Comparison of ENCODE assay signal across 24 cellular contexts in genomic region chr16:75138233-75138632, GRCh38. TPM values are rescaled to one million over a fixed set of nuclear protein-coding genes. Genes with fewer than 3 reads are reported as not detected.
DNase-seq lines count a peak whose midpoint lies in the region; ATAC-seq, FAIRE-seq and TF ChIP-seq lines count a peak whose summit lies in the region.
"Had no signal": no experiment of that assay in that cellular context is flagged by ENCODE, and none has a peak within 500 bp of the region (broad histone marks: within the 10 kb centered on the region; RNA-seq: fewer than 3 reads in every experiment).

No MANE protein-coding gene starts in this region.

- POLR2A ChIA-PET in activated naive CD8-positive, alpha-beta T cell treated with anti-CD3 and anti-CD28 coated beads, Interleukin-2, amount 10 ng/mL, durations not matched to agents 7 days and 5 days (lab: Charles Lee), result no interaction called here
- POLR2A ChIA-PET in H1 (lab: Charles Lee; ENCODE audit: partially characterized antibody), result interaction anchor here (1.0 to 1.3 kb wide), 2 partner anchors 9 to 21 kb away, joined by 3 to 5 read pairs; partner anchors contain the start of gene LDHD

- H3K4me3 ChIP-seq in H1 (ENCODE audit: extremely low read depth in 1 of 4, insufficient read depth in 2 of 4, low read depth in 3 of 4, low read length in 4 of 4) (no peak overlapping the region), mucosa of descending colon (no peak overlapping the region)
- H3K4me3 ChIP-seq: SJSA1 had no signal

- WGBS in H1 (ENCODE audit: extremely low coverage in 1 of 2, insufficient coverage in 1 of 2, insufficient read length in 1 of 2, insufficient replicate concordance in 2 of 2, low coverage in 1 of 2, low lambda C conversion rate in 2 of 2, missing lambda C conversion rate in 1 of 2), 2 experiments, result 93% methylated on average over 8 of the region's 8 CpGs; no CpG with 5 or more reads in 1 of the 2 experiments

- H3K4me1 ChIP-seq in H1 (replicated peaks in 1 of 4; ENCODE audit: control insufficient read depth in 3 of 4, insufficient read depth in 4 of 4, low read length in 3 of 4) (peaks cover 0 to 7% (median 0%) of the 10 kb centered on the region in 4 experiments; a peak in 1 of 7 replicates), mucosa of descending colon (ENCODE audit: low read depth) (peaks cover 8% of the 10 kb centered on the region)

- no peak overlapping the region for H3K4me2 ChIP-seq in H1 (ENCODE audit: insufficient read depth in 1 of 2, low read depth in 2 of 2, low read length in 2 of 2)

- no peak overlapping the region for H3K4ac ChIP-seq in H1 (replicated peaks; ENCODE audit: insufficient read length, low read depth, low read length)

- H3K36me3 ChIP-seq in H1 (ENCODE audit: control insufficient read depth in 2 of 4, insufficient read depth in 4 of 4, low read length in 3 of 4) (no peaks in the 10 kb centered on the region), mucosa of descending colon (ENCODE audit: low read depth) (no peaks in the 10 kb centered on the region)
- H3K36me3 ChIP-seq: SJSA1 had no signal

- peak overlapping the region; percentile 36; the same call in 1 of the 2 replicates for H2BK15ac ChIP-seq in H1 (ENCODE audit: low read length)

- no peak for FAIRE-seq in H1 (lab: Jason Lieb, UNC)
- FAIRE-seq: G401.6, GM18507 had no signal

- peaks cover 5% of the 10 kb centered on the region for H3K4me1 Mint-ChIP-seq in activated naive CD8-positive, alpha-beta T cell treated with anti-CD3 and anti-CD28 coated beads, Interleukin-2, amount 10 ng/mL, durations not matched to agents 7 days and 5 days
- H3K4me1 Mint-ChIP-seq in activated naive CD8-positive, alpha-beta T cell treated with anti-CD3 and anti-CD28 coated beads, Interleukin-2, amount 50 U/mL, for 24 hours, result peaks cover 7% of the 10 kb centered on the region

- CTCF ChIA-PET in H1 (lab: Charles Lee; ENCODE audit: partially characterized antibody), result interaction anchor here (1.0 to 1.4 kb wide), 3 partner anchors 9 to 325 kb away, joined by 3 to 4 read pairs (median 3); no protein-coding TSS in a partner anchor

- H3K23me2 ChIP-seq in H1 (ENCODE audit: low read depth, low read length), result no peaks in the 10 kb centered on the region; the same call in 1 of the 2 replicates

- H3K9me3 ChIP-seq in H1 (ENCODE audit: insufficient read depth in 2 of 2, low read depth in 1 of 2, low read length in 1 of 2) (no peaks in the 10 kb centered on the region), mucosa of descending colon (no peaks in the 10 kb centered on the region)
- H3K9me3 ChIP-seq: SJSA1 had no signal

- H4K20me1 ChIP-seq in H1 (replicated peaks in 1 of 2; ENCODE audit: control insufficient read depth in 1 of 2, insufficient read depth in 2 of 2, low read length in 2 of 2), result no peaks in the 10 kb centered on the region

- no peak overlapping the region for H4K8ac ChIP-seq in H1 (ENCODE audit: extremely low read depth, insufficient read depth, low read length)

- H3K14ac ChIP-seq in H1 (ENCODE audit: insufficient read length), result no peak overlapping the region

- no peak overlapping the region for H2AK5ac ChIP-seq in H1 (ENCODE audit: low read depth, low read length)

- no peaks in the 10 kb centered on the region for H3K79me1 ChIP-seq in H1 (ENCODE audit: low read depth, low read length)

- no peak overlapping the region for H2BK20ac ChIP-seq in H1 (ENCODE audit: low read length)

- no peak for TF ChIP-seq EP300 in H1 (IDR thresholded peaks at IDR 0.05; ENCODE audit: borderline replicate concordance in 1 of 2, low read depth in 2 of 2, low read length in 2 of 2)

- H3K27me3 ChIP-seq in H1 (replicated peaks in 1 of 4; ENCODE audit: control insufficient read depth in 3 of 4, extremely low read depth in 1 of 4, insufficient read depth in 3 of 4, low read length in 3 of 4), result no peaks in the 10 kb centered on the region
- H3K27me3 ChIP-seq: SJSA1 had no signal

- H3K4me3 Mint-ChIP-seq in activated naive CD8-positive, alpha-beta T cell treated with anti-CD3 and anti-CD28 coated beads, Interleukin-2, amount 10 ng/mL, durations not matched to agents 7 days and 5 days, result no peak overlapping the region
- H3K4me3 Mint-ChIP-seq in activated naive CD8-positive, alpha-beta T cell treated with anti-CD3 and anti-CD28 coated beads, Interleukin-2, amount 50 U/mL, for 24 hours, result no peak overlapping the region

- H3K27me3 Mint-ChIP-seq in activated naive CD8-positive, alpha-beta T cell treated with anti-CD3 and anti-CD28 coated beads, Interleukin-2, amount 10 ng/mL, durations not matched to agents 7 days and 5 days, result peaks cover 2% of the 10 kb centered on the region
- H3K27me3 Mint-ChIP-seq in activated naive CD8-positive, alpha-beta T cell treated with anti-CD3 and anti-CD28 coated beads, Interleukin-2, amount 50 U/mL, for 24 hours, result peaks cover 12% of the 10 kb centered on the region

- peak overlapping the region; percentile 61; the same call in 1 of the 2 replicates for H2BK5ac ChIP-seq in H1 (ENCODE audit: low read depth, low read length)

- H3K9me3 Mint-ChIP-seq in activated naive CD8-positive, alpha-beta T cell treated with anti-CD3 and anti-CD28 coated beads, Interleukin-2, amount 10 ng/mL, durations not matched to agents 7 days and 5 days, result peaks cover 2% of the 10 kb centered on the region
- H3K9me3 Mint-ChIP-seq in activated naive CD8-positive, alpha-beta T cell treated with anti-CD3 and anti-CD28 coated beads, Interleukin-2, amount 50 U/mL, for 24 hours, result no peaks in the 10 kb centered on the region

- H4K5ac ChIP-seq in H1 (ENCODE audit: insufficient read length, low read depth, low read length), result no peak overlapping the region

- ATAC-seq in activated naive CD8-positive, alpha-beta T cell treated with anti-CD3 and anti-CD28 coated beads, Interleukin-2, amount 10 ng/mL, durations not matched to agents 7 days and 5 days (ENCODE audit: low read depth), result no peak
- no peak for ATAC-seq in activated naive CD8-positive, alpha-beta T cell treated with anti-CD3 and anti-CD28 coated beads, Interleukin-2, amount 50 U/mL, for 24 hours
- ATAC-seq in mucosa of descending colon (peak; percentile 84), HG03175 (IDR thresholded peaks at IDR 0.05; ENCODE audit: unreplicated experiment) (no peak), esophagus mucosa (no peak)
- ATAC-seq: HCT116 had no signal

- no peak overlapping the region for H3K9ac ChIP-seq in H1 (replicated peaks in 1 of 4; ENCODE audit: extremely low read depth in 1 of 4, low read depth in 3 of 4, low read length in 3 of 4)

- H3K27ac ChIP-seq in H1 (ENCODE audit: low read depth, low read length), result no peak overlapping the region
- H3K27ac ChIP-seq: SJSA1 had no signal

- TF ChIP-seq CTCF in H1 (IDR thresholded peaks at IDR 0.05; ENCODE audit: control extremely low read depth in 1 of 3, insufficient read depth in 1 of 3, low read depth in 1 of 3, low read length in 3 of 3), result no peak
- no peak for TF ChIP-seq CTCF in mucosa of descending colon (IDR thresholded peaks at IDR 0.05)

- DNase-seq in activated naive CD8-positive, alpha-beta T cell treated with anti-CD3 and anti-CD28 coated beads, Interleukin-2, amount 10 ng/mL, durations not matched to agents 7 days and 5 days, result no peak
- no peak for DNase-seq in activated naive CD8-positive, alpha-beta T cell treated with anti-CD3 and anti-CD28 coated beads, Interleukin-2, amount 50 U/mL, for 24 hours
- no peak for DNase-seq in H1 (ENCODE audit: low read depth in 1 of 2, low spot score in 2 of 2)
- DNase-seq in mucosa of descending colon, result peak in 2 of 3 donors; percentile 38 to 52
- no peak for DNase-seq in NCI-H526 (lab: John Stamatoyannopoulos, UW)
- DNase-seq in iPS-NIHi7 (ENCODE audit: extremely low spot score), result no peak
- DNase-seq: 8988T; AML-193; GOT3; KG1; NCI-H1092; NCI-H1436 treated with DMSO at 0.1 percent for 48 hours; NCI-H1930; NCI-H774; NK-92 treated with Interleukin-12 subunit alpha and Interleukin-12 subunit beta, amount 100 ng/mL, for 24 hours had no signal

- H2AFZ ChIP-seq in H1 (ENCODE audit: low read length), result no peak overlapping the region

- H3K27ac Mint-ChIP-seq in activated naive CD8-positive, alpha-beta T cell treated with anti-CD3 and anti-CD28 coated beads, Interleukin-2, amount 10 ng/mL, durations not matched to agents 7 days and 5 days, result peak overlapping the region; percentile 30
- no peak overlapping the region for H3K27ac Mint-ChIP-seq in activated naive CD8-positive, alpha-beta T cell treated with anti-CD3 and anti-CD28 coated beads, Interleukin-2, amount 50 U/mL, for 24 hours
- H3K27ac Mint-ChIP-seq: CD14-positive monocyte had no signal

- H3K56ac ChIP-seq in H1 (replicated peaks; ENCODE audit: insufficient read length, low read depth, low read length), result no peak overlapping the region

- no peak overlapping the region for H2BK120ac ChIP-seq in H1 (replicated peaks; ENCODE audit: low read depth, low read length)

- no peaks in the 10 kb centered on the region for H3K79me2 ChIP-seq in H1 (ENCODE audit: control insufficient read depth in 1 of 2, insufficient read depth in 2 of 2, low read length in 2 of 2)

- H3K36me3 Mint-ChIP-seq in activated naive CD8-positive, alpha-beta T cell treated with anti-CD3 and anti-CD28 coated beads, Interleukin-2, amount 10 ng/mL, durations not matched to agents 7 days and 5 days, result no peaks in the 10 kb centered on the region
- H3K36me3 Mint-ChIP-seq in activated naive CD8-positive, alpha-beta T cell treated with anti-CD3 and anti-CD28 coated beads, Interleukin-2, amount 50 U/mL, for 24 hours (ENCODE audit: low read depth), result no peaks in the 10 kb centered on the region
- H3K36me3 Mint-ChIP-seq: CD14-positive monocyte had no signal

- TF ChIP-seq POLR2A in H1 (IDR thresholded peaks at IDR 0.05; ENCODE audit: control extremely low read depth in 1 of 2, low read depth in 2 of 2, low read length in 2 of 2), result no peak

- no peak overlapping the region for H3K23ac ChIP-seq in H1 (ENCODE audit: insufficient read length)

- H4K91ac ChIP-seq in H1 (replicated peaks; ENCODE audit: insufficient read length, low read length), result no peak overlapping the region

- no peak for TF ChIP-seq RAD21 in H1 (IDR thresholded peaks at IDR 0.05 in 1 of 2, conservative IDR thresholded peaks at IDR 0.05 in 1 of 2; ENCODE audit: low read depth in 2 of 2, low read length in 2 of 2)

- H2BK12ac ChIP-seq in H1 (ENCODE audit: low read depth, low read length), result peak overlapping the region; percentile 76; the same call in 1 of the 2 replicates

- intact Hi-C loops in mucosa of descending colon (cut with DNase I, micrococcal nuclease), result no loop called here

- no peak overlapping the region for H3K18ac ChIP-seq in H1 (ENCODE audit: extremely low read depth, low read length)

RNA-seq across cellular contexts. Expression of gene ZFP1, which starts 10.1 kb away (rescaled TPM):
- 10 to 100 TPM; 16.2 to 16.3 TPM for total RNA-seq in activated naive CD8-positive, alpha-beta T cell treated with anti-CD3 and anti-CD28 coated beads, Interleukin-2, amount 10 ng/mL, durations not matched to agents 7 days and 5 days
- total RNA-seq in H1 (2021; fragmentation: NEBNext Ultra II Directional; extraction: Animal tissue kit (Norgen Biotek cat#: 25700)), result 11.2 and 12.2 TPM in 2 replicates
- 2.2 and 4.0 TPM in 2 replicates for polyA plus RNA-seq in H1 (2011; rRNA removed)
- polyA plus RNA-seq in H1 (2011; cell fraction: cytosol; rRNA removed), result 4.0 TPM
- polyA plus RNA-seq in H1 (2011; cell fraction: nucleus; rRNA removed), result 4.3 TPM
- 5.4 to 6.7 TPM (median 5.6 TPM) in 4 replicates for polyA plus RNA-seq in H1 (2012, experiment 1 of 2)
- 0.64 TPM for polyA plus RNA-seq in H1 (2012, experiment 2 of 2)
- polyA plus RNA-seq in H1 (2013, experiment 1 of 2), result 5.5 TPM
- polyA plus RNA-seq in H1 (2013, experiment 2 of 2), result 5.5 TPM
- 9.4 and 15.2 TPM in 2 replicates for polyA minus RNA-seq in H1 (2011; rRNA and poly(A)+ RNA removed)
- 12.6 TPM for polyA minus RNA-seq in H1 (2011; cell fraction: cytosol; rRNA and poly(A)+ RNA removed)
- polyA minus RNA-seq in H1 (2011; cell fraction: nucleus; rRNA and poly(A)+ RNA removed), result 19.2 TPM
- total RNA-seq in mucosa of descending colon (10 to 100 TPM in 1 of 3 donors, 1 to 10 TPM in 2; 5.6 to 17.0 (median 6.9) TPM), esophagus mucosa (4.3 TPM)

RNA-seq across cellular contexts. Expression of gene LDHD, which starts 21.7 kb away (rescaled TPM):
- not detected for total RNA-seq in activated naive CD8-positive, alpha-beta T cell treated with anti-CD3 and anti-CD28 coated beads, Interleukin-2, amount 10 ng/mL, durations not matched to agents 7 days and 5 days
- 14.7 and 14.9 TPM in 2 replicates for total RNA-seq in H1 (2021; fragmentation: NEBNext Ultra II Directional; extraction: Animal tissue kit (Norgen Biotek cat#: 25700))
- polyA plus RNA-seq in H1 (2011; rRNA removed), result 18.2 and 43.1 TPM in 2 replicates
- 35.2 TPM for polyA plus RNA-seq in H1 (2011; cell fraction: cytosol; rRNA removed)
- polyA plus RNA-seq in H1 (2011; cell fraction: nucleus; rRNA removed), result 71.5 TPM
- polyA plus RNA-seq in H1 (2012, experiment 1 of 2), result 7.7 to 14.3 TPM (median 11.1 TPM) in 4 replicates
- 8.7 TPM for polyA plus RNA-seq in H1 (2012, experiment 2 of 2)
- polyA plus RNA-seq in H1 (2013, experiment 1 of 2), result 1.8 TPM
- 1.2 TPM for polyA plus RNA-seq in H1 (2013, experiment 2 of 2)
- 6.8 and 8.6 TPM in 2 replicates for polyA minus RNA-seq in H1 (2011; rRNA and poly(A)+ RNA removed)
- 18.0 TPM for polyA minus RNA-seq in H1 (2011; cell fraction: cytosol; rRNA and poly(A)+ RNA removed)
- 38.5 TPM for polyA minus RNA-seq in H1 (2011; cell fraction: nucleus; rRNA and poly(A)+ RNA removed)
- total RNA-seq in mucosa of descending colon, result 100 to 1,000 TPM in 1 of 3 donors, 10 to 100 TPM in 2; 52.6 to 132 (median 67.2) TPM
- 9.2 TPM for total RNA-seq in esophagus mucosa
- total RNA-seq: Daoy, HT1080 had no signal

Comparison
In these comparisons a context has a peak if more than half of its experiments do, and no peak if none do; other contexts are left out.
1. DNase-seq: peak in mucosa of descending colon (2 of 3); none in activated naive CD8-positive, alpha-beta T cell treated with anti-CD3 and anti-CD28 coated beads, Interleukin-2, amount 10 ng/mL, durations not matched to agents 7 days and 5 days (single experiment), activated naive CD8-positive, alpha-beta T cell treated with anti-CD3 and anti-CD28 coated beads, Interleukin-2, amount 50 U/mL, for 24 hours (single experiment), H1 (0 of 2), NCI-H526 (0 of 2) and iPS-NIHi7 (single experiment).